In the genomic region with DNA sequence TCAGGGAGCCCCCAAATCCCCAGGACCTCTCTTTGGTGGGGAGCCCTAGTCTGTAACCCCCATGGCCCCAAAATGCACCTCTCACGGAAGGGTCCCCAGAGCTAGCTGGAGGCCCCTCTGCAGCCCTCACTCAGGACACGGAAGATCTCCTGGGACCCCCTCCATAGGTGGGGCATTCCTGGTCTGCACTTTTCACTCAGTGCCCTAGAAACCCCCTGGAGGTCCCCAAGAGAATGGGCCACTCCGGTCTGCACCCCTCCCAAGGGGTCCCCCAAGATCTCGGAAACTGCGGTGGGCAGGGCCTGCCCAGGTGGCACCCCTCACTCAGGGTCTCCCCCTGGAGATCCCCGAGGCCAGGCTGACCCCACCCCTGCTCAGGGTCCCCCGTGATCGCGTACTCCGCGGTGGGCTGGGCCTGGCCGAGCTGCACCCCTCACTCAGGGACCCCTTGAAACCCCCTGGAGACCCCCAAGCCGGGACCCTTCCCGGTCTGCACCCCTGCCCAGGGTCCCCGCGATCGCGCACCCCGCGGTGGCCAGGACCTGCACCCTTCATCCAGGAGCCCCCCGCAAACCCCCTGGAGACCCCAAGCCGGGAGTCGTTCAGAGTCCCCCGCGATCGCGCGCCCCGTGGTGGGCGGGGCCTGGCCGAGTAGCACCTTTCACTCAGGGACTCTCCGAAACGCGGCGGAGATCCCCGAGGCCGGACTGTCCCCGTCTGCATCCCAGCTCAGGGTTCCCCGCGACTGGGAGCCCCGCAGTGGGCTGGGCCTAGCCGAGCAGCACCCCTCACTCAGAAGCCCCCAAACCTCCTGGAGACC, we compare ENCODE assay signal across 8 cellular contexts. TPM values are rescaled to one million over a fixed set of nuclear protein-coding genes. Genes with fewer than 3 reads are reported as not detected.
DNase-seq lines count a peak whose midpoint lies in the region; ATAC-seq, FAIRE-seq and TF ChIP-seq lines count a peak whose summit lies in the region.

No MANE protein-coding gene starts in this region.

- ATAC-seq in HG02642 (IDR thresholded peaks at IDR 0.05; ENCODE audit: poor library complexity, unreplicated experiment) (peak; percentile 35), GM21825 (IDR thresholded peaks at IDR 0.05; ENCODE audit: unreplicated experiment) (no peak)

- TF ChIP-seq POLR2A in GM12892 (IDR thresholded peaks at IDR 0.05; ENCODE audit: low read depth, low read length) = no peak

- no peaks in the 10 kb centered on the region for H3K27me3 ChIP-seq in SJCRH30

- H3K9me3 ChIP-seq in SJCRH30 (replicated peaks) = no peaks in the 10 kb centered on the region

- peaks cover 8% of the 10 kb centered on the region; the same call in 1 of the 2 replicates for H3K36me3 ChIP-seq in SJCRH30

- 0 out of 2 replicates have a peak, but pooled peaks cover 2% of the 10 kb centered on the region for H3K4me1 ChIP-seq in SJCRH30

- H3K4me3 ChIP-seq in SJCRH30 (peak overlapping the region; percentile 95), astrocyte of the spinal cord (ENCODE audit: low read depth, low read length) (peak overlapping the region; percentile 90)

- H3K9me3 Mint-ChIP-seq in immature natural killer cell = no peaks in the 10 kb centered on the region

- FAIRE-seq in GM12892 (lab: Jason Lieb, UNC) = peak; percentile 72

- peak overlapping the region; percentile 81 to 91 (median 85) for H3K4me3 Mint-ChIP-seq in immature natural killer cell

- DNase-seq in GM12892 (ENCODE audit: insufficient read length) (peak; percentile 85), SJCRH30 (peak in 1 of 2 experiments; percentile 29), astrocyte of the spinal cord (ENCODE audit: low read depth, low spot score) (no peak), immature natural killer cell (peak; percentile 35 to 63 (median 44)), SK-N-DZ (ENCODE audit: low spot score) (no peak)
- DNase-seq in stimulated activated CD4-positive, alpha-beta T cell treated with anti-CD3 and anti-CD28 coated beads, Interleukin-4, amount 100 ng/mL, for 4 hours = peak; percentile 40 to 51

- H3K27ac Mint-ChIP-seq in immature natural killer cell = peak overlapping the region in 5 of 6 donors; percentile 74 to 94 (median 81)

- peaks cover 16 to 20% of the 10 kb centered on the region in 2 donors for H3K4me1 Mint-ChIP-seq in immature natural killer cell

- peak overlapping the region; percentile 21 for H3K27ac ChIP-seq in SJCRH30

- H3K27me3 Mint-ChIP-seq in immature natural killer cell (ENCODE audit: low read depth in 3 of 3) = peaks cover 0 to 7% (median 0%) of the 10 kb centered on the region in 3 donors

- H3K36me3 Mint-ChIP-seq in immature natural killer cell = no peaks in the 10 kb centered on the region

- TF ChIP-seq CTCF in astrocyte of the spinal cord (IDR thresholded peaks at IDR 0.05; ENCODE audit: low read depth, low read length) = no peak

- in situ Hi-C loops in astrocyte of the spinal cord (cut with HindIII; ENCODE audit: low sequenced_read_pairs) = no loop called here

RNA-seq across cellular contexts. Expression of a gene that starts 1.1 kb away (rescaled TPM):
- polyA plus RNA-seq in GM12892 (2012; ENCODE audit: missing spikeins) = 30.5 TPM
- 152 and 160 TPM in 2 replicates for total RNA-seq in SJCRH30 (2014; rRNA removed; shearing (Covaris generic))
- polyA plus RNA-seq in immature natural killer cell = 1 to 10 TPM; 4.6 to 8.4 (median 5.0) TPM
- 86.8 and 135 TPM in 2 replicates for polyA plus RNA-seq in SK-N-DZ (2014; cell fraction: cytosol; rRNA removed)
- 69.3 and 77.1 TPM in 2 replicates for polyA plus RNA-seq in SK-N-DZ (2014; cell fraction: nucleus; rRNA removed)

RNA-seq across cellular contexts. Expression of a gene that starts 20.2 kb away (rescaled TPM):
- polyA plus RNA-seq in GM12892 (2012; ENCODE audit: missing spikeins) = 68.1 TPM
- total RNA-seq in SJCRH30 (2014; rRNA removed; shearing (Covaris generic)) = 2.6 and 2.8 TPM in 2 replicates
- 100 to 1,000 TPM in 1 of 3 donors, 10 to 100 TPM in 2; 68.0 to 105 (median 72.9) TPM for polyA plus RNA-seq in immature natural killer cell
- 0.32 TPM in 1 of 2 replicates, not detected in the other for polyA plus RNA-seq in SK-N-DZ (2014; cell fraction: cytosol; rRNA removed)
- not detected in 2 replicates for polyA plus RNA-seq in SK-N-DZ (2014; cell fraction: nucleus; rRNA removed)

RNA-seq across cellular contexts. Expression of a gene that starts 28.3 kb away (rescaled TPM):
- 16.9 TPM for polyA plus RNA-seq in GM12892 (2012; ENCODE audit: missing spikeins)
- 35.7 and 49.3 TPM in 2 replicates for total RNA-seq in SJCRH30 (2014; rRNA removed; shearing (Covaris generic))
- 10 to 100 TPM; 74.3 to 99.6 (median 84.9) TPM for polyA plus RNA-seq in immature natural killer cell
- 74.0 and 74.4 TPM in 2 replicates for polyA plus RNA-seq in SK-N-DZ (2014; cell fraction: cytosol; rRNA removed)
- polyA plus RNA-seq in SK-N-DZ (2014; cell fraction: nucleus; rRNA removed) = 50.3 and 54.7 TPM in 2 replicates

Comparison
In these comparisons a context has a peak if more than half of its experiments do, and no peak if none do; other contexts are left out.
1. DNase-seq: peak in GM12892 (single experiment), immature natural killer cell (3 of 3) and stimulated activated CD4-positive, alpha-beta T cell treated with anti-CD3 and anti-CD28 coated beads, Interleukin-4, amount 100 ng/mL, for 4 hours (2 of 2); none in astrocyte of the spinal cord (single experiment) and SK-N-DZ (single experiment).